1 cellular context compared by ENCODE assay signal in the genomic region with DNA sequence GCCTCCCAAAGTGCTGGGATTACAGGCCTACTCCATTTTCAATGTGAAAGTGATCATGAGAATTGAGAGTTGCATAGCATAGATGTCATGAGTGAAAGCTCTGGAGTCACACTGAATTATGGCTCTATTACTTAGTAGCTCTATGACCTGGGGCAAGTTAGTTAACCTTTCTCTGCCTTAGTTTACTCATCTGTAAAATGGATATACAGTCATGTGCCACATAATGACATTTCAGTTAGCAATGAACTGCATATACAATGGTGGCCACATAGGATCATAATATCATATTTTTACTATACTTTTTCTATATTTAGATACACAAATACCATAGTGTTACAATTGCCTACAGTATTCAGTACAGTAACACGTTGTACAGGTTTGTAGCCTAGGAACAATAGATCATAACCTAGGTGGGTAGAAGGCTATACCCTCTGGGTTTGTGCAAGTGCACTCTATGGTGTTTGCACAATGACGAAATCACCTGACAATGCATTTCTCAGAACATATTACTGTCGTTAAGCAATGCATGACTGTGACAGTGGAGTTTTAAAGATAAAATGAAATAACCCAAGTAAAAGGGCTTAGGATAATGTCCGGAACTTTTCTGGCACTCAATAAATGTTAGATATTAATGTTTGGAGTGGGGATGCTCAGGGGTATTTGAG.
TF ChIP-seq lines count a peak whose summit lies in the region.

No MANE protein-coding gene starts in this region.

TF ChIP-seq in HepG2, 621 proteins besides CTCF, POLR2A, EP300 and RAD21 (continued from another document and continues in another):
- TF ChIP-seq SMARCC2 (IDR thresholded peaks at IDR 0.05) (no peak), SIN3B (IDR thresholded peaks at IDR 0.05; ENCODE audit: low read length) (no peak), MAFK (conservative IDR thresholded peaks at IDR 0.05 in 1 of 2, IDR thresholded peaks at IDR 0.05 in 1 of 2; ENCODE audit: low read length in 2 of 2) (peak; percentile 93 to 97), ZNF121 (CRISPR knock-in tag; IDR thresholded peaks at IDR 0.05) (no peak), MED1 (CRISPR knock-in tag; IDR thresholded peaks at IDR 0.05) (no peak), ZNF142 (CRISPR knock-in tag; IDR thresholded peaks at IDR 0.05) (no peak), LCORL (IDR thresholded peaks at IDR 0.05) (no peak), LCORL (CRISPR knock-in tag; IDR thresholded peaks at IDR 0.05) (no peak), ZBTB44 (CRISPR knock-in tag; IDR thresholded peaks at IDR 0.05) (no peak), FOXA3 (CRISPR knock-in tag; IDR thresholded peaks at IDR 0.05) (peak; percentile 85), ZNF558 (CRISPR knock-in tag; IDR thresholded peaks at IDR 0.05; ENCODE audit: borderline replicate concordance) (no peak), IKZF1 (IDR thresholded peaks at IDR 0.05) (no peak), RERE (CRISPR knock-in tag; IDR thresholded peaks at IDR 0.05; ENCODE audit: low read depth) (no peak), PAXIP1 (CRISPR knock-in tag; conservative IDR thresholded peaks at IDR 0.05) (no peak), MEIS1 (CRISPR knock-in tag; IDR thresholded peaks at IDR 0.05; ENCODE audit: borderline replicate concordance) (no peak), ZSCAN20 (CRISPR knock-in tag; IDR thresholded peaks at IDR 0.05; ENCODE audit: borderline replicate concordance) (no peak), ZNF549 (CRISPR knock-in tag; IDR thresholded peaks at IDR 0.05) (no peak), PRDM10 (CRISPR knock-in tag; IDR thresholded peaks at IDR 0.05; ENCODE audit: low read depth) (no peak), TMF1 (CRISPR knock-in tag; IDR thresholded peaks at IDR 0.05; ENCODE audit: low read depth) (no peak), PTBP1 (IDR thresholded peaks at IDR 0.05; ENCODE audit: low read depth, low read length, poor library complexity, severe bottlenecking) (no peak), KDM6A (CRISPR knock-in tag; IDR thresholded peaks at IDR 0.05; ENCODE audit: low read depth) (no peak)
- TF ChIP-seq, protein P1, sequence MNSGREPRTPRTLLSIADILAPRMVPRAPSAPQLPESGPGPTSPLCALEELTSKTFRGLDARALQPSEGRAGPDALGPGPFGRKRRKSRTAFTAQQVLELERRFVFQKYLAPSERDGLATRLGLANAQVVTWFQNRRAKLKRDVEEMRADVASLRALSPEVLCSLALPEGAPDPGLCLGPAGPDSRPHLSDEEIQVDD (CRISPR knock-in tag; IDR thresholded peaks at IDR 0.05; ENCODE audit: borderline replicate concordance), result no peak
- TF ChIP-seq, protein P2, sequence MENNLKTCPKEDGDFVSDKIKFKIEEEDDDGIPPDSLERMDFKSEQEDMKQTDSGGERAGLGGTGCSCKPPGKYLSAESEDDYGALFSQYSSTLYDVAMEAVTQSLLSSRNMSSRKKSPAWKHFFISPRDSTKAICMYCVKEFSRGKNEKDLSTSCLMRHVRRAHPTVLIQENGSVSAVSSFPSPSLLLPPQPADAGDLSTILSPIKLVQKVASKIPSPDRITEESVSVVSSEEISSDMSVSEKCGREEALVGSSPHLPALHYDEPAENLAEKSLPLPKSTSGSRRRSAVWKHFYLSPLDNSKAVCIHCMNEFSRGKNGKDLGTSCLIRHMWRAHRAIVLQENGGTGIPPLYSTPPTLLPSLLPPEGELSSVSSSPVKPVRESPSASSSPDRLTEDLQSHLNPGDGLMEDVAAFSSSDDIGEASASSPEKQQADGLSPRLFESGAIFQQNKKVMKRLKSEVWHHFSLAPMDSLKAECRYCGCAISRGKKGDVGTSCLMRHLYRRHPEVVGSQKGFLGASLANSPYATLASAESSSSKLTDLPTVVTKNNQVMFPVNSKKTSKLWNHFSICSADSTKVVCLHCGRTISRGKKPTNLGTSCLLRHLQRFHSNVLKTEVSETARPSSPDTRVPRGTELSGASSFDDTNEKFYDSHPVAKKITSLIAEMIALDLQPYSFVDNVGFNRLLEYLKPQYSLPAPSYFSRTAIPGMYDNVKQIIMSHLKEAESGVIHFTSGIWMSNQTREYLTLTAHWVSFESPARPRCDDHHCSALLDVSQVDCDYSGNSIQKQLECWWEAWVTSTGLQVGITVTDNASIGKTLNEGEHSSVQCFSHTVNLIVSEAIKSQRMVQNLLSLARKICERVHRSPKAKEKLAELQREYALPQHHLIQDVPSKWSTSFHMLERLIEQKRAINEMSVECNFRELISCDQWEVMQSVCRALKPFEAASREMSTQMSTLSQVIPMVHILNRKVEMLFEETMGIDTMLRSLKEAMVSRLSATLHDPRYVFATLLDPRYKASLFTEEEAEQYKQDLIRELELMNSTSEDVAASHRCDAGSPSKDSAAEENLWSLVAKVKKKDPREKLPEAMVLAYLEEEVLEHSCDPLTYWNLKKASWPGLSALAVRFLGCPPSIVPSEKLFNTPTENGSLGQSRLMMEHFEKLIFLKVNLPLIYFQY (CRISPR knock-in tag; IDR thresholded peaks at IDR 0.05; ENCODE audit: borderline replicate concordance), result no peak
